ENCODE assay signal across 13 cellular contexts in genomic region chr13:45092668-45093067, GRCh38. TPM values are rescaled to one million over a fixed set of nuclear protein-coding genes. Genes with fewer than 3 reads are reported as not detected.
DNase-seq lines count a peak whose midpoint lies in the region; ATAC-seq and TF ChIP-seq lines count a peak whose summit lies in the region.
"Had no signal": no experiment of that assay in that cellular context is flagged by ENCODE, and none has a peak within 500 bp of the region (broad histone marks: within the 10 kb centered on the region; RNA-seq: fewer than 3 reads in every experiment).

No MANE protein-coding gene starts in this region.

- no peak overlapping the region for H3K27ac ChIP-seq in breast epithelium
- H3K27ac ChIP-seq: body of pancreas, lower lobe of right lung, SK-N-MC had no signal

- no peak for ATAC-seq in GM18870 (IDR thresholded peaks at IDR 0.05; ENCODE audit: unreplicated experiment)
- ATAC-seq in GM18498 (IDR thresholded peaks at IDR 0.05; ENCODE audit: unreplicated experiment): no peak
- no peak for ATAC-seq in WTC11
- ATAC-seq: body of pancreas, lower lobe of right lung had no signal

- no peak for TF ChIP-seq POLR2A in breast epithelium (IDR thresholded peaks at IDR 0.05)

- TF ChIP-seq CTCF in MCF 10A (IDR thresholded peaks at IDR 0.05; ENCODE audit: unreplicated experiment) (no peak), breast epithelium (IDR thresholded peaks at IDR 0.05) (no peak), astrocyte of the spinal cord (IDR thresholded peaks at IDR 0.05; ENCODE audit: low read depth, low read length) (no peak), WTC11 (IDR thresholded peaks at IDR 0.05) (no peak)

- H3K4me3 Mint-ChIP-seq in MCF 10A (ENCODE audit: unreplicated experiment) (no peak overlapping the region), WTC11 (no peak overlapping the region)
- H3K4me3 Mint-ChIP-seq: nephron progenitor cell had no signal

- H3K9me3 Mint-ChIP-seq in MCF 10A (ENCODE audit: unreplicated experiment) (no peaks in the 10 kb centered on the region), WTC11 (peaks cover 2% of the 10 kb centered on the region; the same call in 1 of the 2 replicates)
- H3K9me3 Mint-ChIP-seq: nephron progenitor cell had no signal

- no peaks in the 10 kb centered on the region for H3K27me3 ChIP-seq in breast epithelium
- H3K27me3 ChIP-seq: body of pancreas had no signal

- in situ Hi-C loops in astrocyte of the spinal cord (cut with HindIII; ENCODE audit: low sequenced_read_pairs): no loop called here

- H3K36me3 Mint-ChIP-seq in MCF 10A (ENCODE audit: insufficient read depth, unreplicated experiment) (no peaks in the 10 kb centered on the region), WTC11 (no peaks in the 10 kb centered on the region)

- H3K4me1 Mint-ChIP-seq in MCF 10A (ENCODE audit: insufficient read depth, unreplicated experiment): peaks cover 6% of the 10 kb centered on the region
- H3K4me1 Mint-ChIP-seq in WTC11: no peaks in the 10 kb centered on the region
- H3K4me1 Mint-ChIP-seq: nephron progenitor cell had no signal

- H3K27ac Mint-ChIP-seq in MCF 10A (ENCODE audit: low read depth, unreplicated experiment) (no peak overlapping the region), WTC11 (no peak overlapping the region)
- H3K27ac Mint-ChIP-seq: nephron progenitor cell had no signal

- no peaks in the 10 kb centered on the region for H3K36me3 ChIP-seq in breast epithelium
- H3K36me3 ChIP-seq: lower lobe of right lung had no signal

- POLR2A ChIA-PET in MCF 10A (lab: Yijun Ruan, JAX): interaction anchor here (0.9 to 1.1 kb wide), 2 partner anchors 9 to 37 kb away, joined by 3 to 4 read pairs; no protein-coding TSS in a partner anchor
- POLR2A ChIA-PET in WTC11 (lab: Charles Lee): no interaction called here

- BruUV-seq in MCF 10A (replicated peaks; lab: Mats Ljungman, UMichigan): no TSS peak

- intact Hi-C loops in MCF 10A (cut with micrococcal nuclease): no loop called here
- intact Hi-C loops in breast epithelium (cut with DNase I; ENCODE audit: low total_unique reads): no loop called here

- H3K27me3 Mint-ChIP-seq in MCF 10A (ENCODE audit: insufficient read depth, unreplicated experiment) (no peaks in the 10 kb centered on the region), WTC11 (ENCODE audit: low read depth) (no peaks in the 10 kb centered on the region)

- H3K9me3 ChIP-seq in breast epithelium: no peaks in the 10 kb centered on the region
- H3K9me3 ChIP-seq: body of pancreas, lower lobe of right lung had no signal

- H3K4me3 ChIP-seq in breast epithelium: no peak overlapping the region
- H3K4me3 ChIP-seq in astrocyte of the spinal cord (ENCODE audit: low read depth, low read length): no peak overlapping the region
- H3K4me3 ChIP-seq: body of pancreas, lower lobe of right lung, SK-N-MC had no signal

- no peaks in the 10 kb centered on the region for H3K4me1 ChIP-seq in breast epithelium
- H3K4me1 ChIP-seq: body of pancreas, lower lobe of right lung had no signal

- DNase-seq in MCF 10A (ENCODE audit: unreplicated experiment) (peak; percentile 28), breast epithelium (ENCODE audit: low spot score in 2 of 2) (no peak), M059J (ENCODE audit: low read depth) (peak; percentile 79), astrocyte of the spinal cord (ENCODE audit: low read depth, low spot score) (peak; percentile 23), occipital lobe (lab: John Stamatoyannopoulos, UW) (peak; percentile 2), WTC11 (ENCODE audit: low spot score) (no peak)
- DNase-seq: body of pancreas, lower lobe of right lung, NCI-H2227 treated with DMSO at 0.1 percent for 48 hours, nephron progenitor cell had no signal

- CTCF ChIA-PET in MCF 10A (lab: Yijun Ruan, JAX): interaction anchor here (0.6 to 1.2 kb wide), 3 partner anchors 44 to 187 kb away, joined by 3 to 4 read pairs (median 3); no protein-coding TSS in a partner anchor
- CTCF ChIA-PET in WTC11 (lab: Charles Lee): interaction anchor here (0.6 to 1.1 kb wide), 2 partner anchors 9 to 189 kb away, joined by 3 read pairs; no protein-coding TSS in a partner anchor

TF ChIP-seq in WTC11, 78 proteins besides CTCF, POLR2A, EP300 and RAD21:
- no peak for TF ChIP-seq PREB (CRISPR knock-in tag; IDR thresholded peaks at IDR 0.05; ENCODE audit: borderline replicate concordance)
- TF ChIP-seq JAZF1 (CRISPR knock-in tag; IDR thresholded peaks at IDR 0.05): no peak
- no peak for TF ChIP-seq CREB1 (CRISPR knock-in tag; IDR thresholded peaks at IDR 0.05)
- TF ChIP-seq ESRRA (CRISPR knock-in tag; IDR thresholded peaks at IDR 0.05; ENCODE audit: borderline replicate concordance): no peak
- no peak for TF ChIP-seq FOXK1 (CRISPR knock-in tag; IDR thresholded peaks at IDR 0.05)
- no peak for TF ChIP-seq ATF1 (CRISPR knock-in tag; IDR thresholded peaks at IDR 0.05)
- TF ChIP-seq RELA (CRISPR knock-in tag; IDR thresholded peaks at IDR 0.05; ENCODE audit: borderline replicate concordance): no peak
- TF ChIP-seq HMGXB4 (CRISPR knock-in tag; IDR thresholded peaks at IDR 0.05): no peak
- no peak for TF ChIP-seq GABPB1 (CRISPR knock-in tag; IDR thresholded peaks at IDR 0.05)
- no peak for TF ChIP-seq ELF4 (CRISPR knock-in tag; IDR thresholded peaks at IDR 0.05; ENCODE audit: low read depth)
- TF ChIP-seq NR3C1 (CRISPR knock-in tag; conservative IDR thresholded peaks at IDR 0.05; ENCODE audit: low read depth): no peak
- TF ChIP-seq SMAD3 (CRISPR knock-in tag; IDR thresholded peaks at IDR 0.05; ENCODE audit: borderline replicate concordance): no peak
- TF ChIP-seq EMX1 (CRISPR knock-in tag; IDR thresholded peaks at IDR 0.05): no peak

RNA-seq across cellular contexts. Expression of gene GTF2F2, which starts 27.6 kb away (rescaled TPM):
- 41.2 and 47.4 TPM in 2 replicates for total RNA-seq in MCF 10A (2022)
- total RNA-seq in breast epithelium: 10 to 100 TPM; 10.9 to 23.4 (median 20.6) TPM
- total RNA-seq in M059J (2014; rRNA removed; shearing (Covaris generic)): 31.4 and 49.6 TPM in 2 replicates
- total RNA-seq in occipital lobe: 23.6 TPM
- total RNA-seq in WTC11 (2021): 27.5 to 33.8 TPM (median 29.7 TPM) in 3 replicates

Comparison
In these comparisons a context has a peak if more than half of its experiments do, and no peak if none do; other contexts are left out.
1. DNase-seq: peak in MCF 10A (single experiment), M059J (single experiment), astrocyte of the spinal cord (single experiment) and occipital lobe (single experiment); none in breast epithelium (0 of 2) and WTC11 (single experiment).